14 cellular contexts compared by ENCODE assay signal in genomic region chr11:63709336-63709735, GRCh38. TPM values are rescaled to one million over a fixed set of nuclear protein-coding genes. Genes with fewer than 3 reads are reported as not detected.
DNase-seq lines count a peak whose midpoint lies in the region; ATAC-seq and TF ChIP-seq lines count a peak whose summit lies in the region.
"Had no signal": no experiment of that assay in that cellular context is flagged by ENCODE, and none has a peak within 500 bp of the region (broad histone marks: within the 10 kb centered on the region; RNA-seq: fewer than 3 reads in every experiment).

No MANE protein-coding gene starts in this region.

- intact Hi-C loops in right lobe of liver (cut with DNase I) = no loop called here

- no peak for ATAC-seq in GM19463 (IDR thresholded peaks at IDR 0.05; ENCODE audit: unreplicated experiment)
- no peak for ATAC-seq in right lobe of liver
- ATAC-seq: A549 had no signal

- H3K36me3 ChIP-seq in SJSA1 (peaks cover 5% of the 10 kb centered on the region; the same call in 1 of the 2 replicates), neutrophil (peaks cover 7% of the 10 kb centered on the region), right lobe of liver (no peaks in the 10 kb centered on the region)

- in situ Hi-C loops in GM13977 (cut with MboI; ENCODE audit: low pct_unique_long_range_greater_than_20kb, low sequenced_read_pairs, unreplicated experiment) = no loop called here

- H3K9me3 ChIP-seq in SJSA1 (replicated peaks) (no peaks in the 10 kb centered on the region), neutrophil (no peaks in the 10 kb centered on the region), right lobe of liver (no peaks in the 10 kb centered on the region)
- H3K9me3 ChIP-seq: A549 had no signal

- 52% methylated on average over 3 of the region's 3 CpGs for WGBS in right lobe of liver (ENCODE audit: insufficient coverage, low coverage, low lambda C conversion rate, missing lambda C conversion rate)

- H3K4me3 ChIP-seq in SJSA1 (no peak overlapping the region), neutrophil (ENCODE audit: low read depth in 1 of 2, low read length in 1 of 2) (no peak overlapping the region), right lobe of liver (no peak overlapping the region)
- H3K4me3 ChIP-seq: A549 had no signal

- H3K27ac ChIP-seq in SJSA1 (peak overlapping the region; percentile 1; the same call in 1 of the 2 replicates), neutrophil (peak overlapping the region; percentile 68), right lobe of liver (no peak overlapping the region)
- H3K27ac ChIP-seq: A549, C4-2B had no signal

- H3K4me1 ChIP-seq in SJSA1 (replicated peaks) = peaks cover 26% of the 10 kb centered on the region
- peaks cover 37 to 63% of the 10 kb centered on the region in 2 experiments for H3K4me1 ChIP-seq in neutrophil (ENCODE audit: control insufficient read depth in 1 of 2, insufficient read depth in 1 of 2, low read depth in 1 of 2, low read length in 1 of 2)
- H3K4me1 ChIP-seq in right lobe of liver = no peaks in the 10 kb centered on the region

- no peak for TF ChIP-seq POLR2A in right lobe of liver (IDR thresholded peaks at IDR 0.05)

- DNase-seq in EL (peak; percentile 30), SJSA1 (ENCODE audit: low read depth in 1 of 2, low spot score in 2 of 2) (peak in 1 of 2 experiments; percentile 32), epidermal melanocyte (ENCODE audit: insufficient read length, low spot score) (peak; percentile 21), NCI-H1930 (lab: John Stamatoyannopoulos, UW) (no peak), right lobe of liver (no peak), GM13977 (ENCODE audit: low spot score) (no peak)
- DNase-seq: GOT3, NCI-H1092, NCI-H510A treated with DMSO at 0.1 percent for 48 hours, NCI-H82 had no signal

- no peak for TF ChIP-seq CTCF in neutrophil (IDR thresholded peaks at IDR 0.05)
- no peak for TF ChIP-seq CTCF in right lobe of liver (IDR thresholded peaks at IDR 0.05)
- TF ChIP-seq CTCF in GM13977 (IDR thresholded peaks at IDR 0.05; ENCODE audit: extremely low read depth, insufficient read depth, missing control alignments) = no peak

- H3K27me3 ChIP-seq in SJSA1 (replicated peaks) (no peaks in the 10 kb centered on the region), neutrophil (no peaks in the 10 kb centered on the region), right lobe of liver (no peaks in the 10 kb centered on the region)

RNA-seq across cellular contexts. Expression of gene RTN3, which starts 28.0 kb away (rescaled TPM):
- 71.7 and 93.9 TPM in 2 replicates for total RNA-seq in SJSA1 (2014; rRNA removed; shearing (Covaris generic))
- total RNA-seq in right lobe of liver = 10 to 100 TPM; 47.3 to 70.5 (median 52.9) TPM

RNA-seq across cellular contexts. Expression of gene ATL3, which starts 38.2 kb away (rescaled TPM):
- 105 and 183 TPM in 2 replicates for total RNA-seq in SJSA1 (2014; rRNA removed; shearing (Covaris generic))
- 10 to 100 TPM; 29.9 to 37.6 (median 32.4) TPM for total RNA-seq in right lobe of liver

RNA-seq across cellular contexts. Expression of gene ZFTA, which starts 59.2 kb away (rescaled TPM):
- total RNA-seq in SJSA1 (2014; rRNA removed; shearing (Covaris generic)) = 28.7 and 29.5 TPM in 2 replicates
- total RNA-seq in right lobe of liver = 10 to 100 TPM in 1 of 6 experiments, 1 to 10 TPM in 5; 4.8 to 10.7 (median 6.6) TPM

Comparison
In these comparisons a context has a peak if more than half of its experiments do, and no peak if none do; other contexts are left out.
1. DNase-seq: peak in EL (single experiment) and epidermal melanocyte (single experiment); none in NCI-H1930 (0 of 2), right lobe of liver (0 of 3) and GM13977 (single experiment).
2. H3K27ac ChIP-seq: peak in SJSA1 (single experiment) and neutrophil (single experiment); none in right lobe of liver (0 of 3).